In the genomic region with DNA sequence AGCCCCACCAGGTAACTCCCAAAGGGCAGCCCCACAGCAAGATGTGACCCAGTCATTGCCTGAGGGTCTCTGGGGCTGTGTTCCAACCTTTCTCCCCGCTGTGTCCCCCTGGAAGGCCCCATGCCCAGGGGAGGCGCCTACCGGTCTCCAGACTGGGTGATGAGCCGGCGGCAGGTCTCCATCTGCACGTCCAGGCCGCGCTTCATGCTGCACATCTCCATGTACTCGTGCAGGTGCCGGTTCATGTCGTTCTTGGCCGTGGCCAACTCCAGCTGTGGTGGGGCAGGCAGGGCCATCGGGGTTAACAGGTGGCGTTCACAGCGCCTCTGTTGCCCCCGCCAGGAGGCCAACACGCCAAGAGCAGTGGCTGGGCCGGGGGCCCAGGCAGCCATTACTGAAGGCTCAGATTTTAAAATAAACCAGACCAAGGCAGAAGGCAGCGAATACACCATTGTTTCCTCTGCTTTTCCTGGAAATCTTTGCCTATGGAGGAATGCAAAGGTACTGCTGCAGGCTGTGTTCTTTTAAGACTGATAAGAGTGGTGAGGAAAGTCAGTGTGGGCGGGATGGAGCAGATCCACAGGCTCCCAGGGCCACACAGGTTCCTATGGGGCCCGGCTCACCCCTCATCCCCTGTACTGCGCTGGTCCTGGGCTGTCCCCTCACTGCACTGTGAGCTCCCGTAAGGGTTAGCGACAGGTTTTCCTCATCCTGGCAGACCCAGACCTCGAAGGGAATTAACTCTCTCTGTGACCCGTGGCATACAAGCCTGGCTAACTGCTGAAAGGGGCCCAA, we compare ENCODE assay signal across 10 cellular contexts. TPM values are rescaled to one million over a fixed set of nuclear protein-coding genes. Genes with fewer than 3 reads are reported as not detected.
DNase-seq lines count a peak whose midpoint lies in the region; ATAC-seq, FAIRE-seq and TF ChIP-seq lines count a peak whose summit lies in the region.
"Had no signal": no experiment of that assay in that cellular context is flagged by ENCODE, and none has a peak within 500 bp of the region (broad histone marks: within the 10 kb centered on the region; RNA-seq: fewer than 3 reads in every experiment).

No MANE protein-coding gene starts in this region.

- POLR2A ChIA-PET in K562 (lab: Yijun Ruan, JAX): no interaction called here

- no peak for DNase-seq in activated CD8-positive, alpha-beta memory T cell treated with anti-CD3 and anti-CD28 coated beads, Interleukin-2, amount 10 ng/mL, durations not matched to agents 7 days and 5 days
- DNase-seq in activated CD8-positive, alpha-beta memory T cell treated with anti-CD3 and anti-CD28 coated beads, Interleukin-2, amount 50 U/mL, for 48 hours: no peak
- peak in 2 of 4 experiments; percentile 27 to 64 for DNase-seq in K562 (ENCODE audit: extremely low read depth in 1 of 4, low spot score in 3 of 4)
- no peak for DNase-seq in mesothelial cell of epicardium (ENCODE audit: low spot score in 2 of 2, unreplicated experiment in 2 of 2)
- DNase-seq in tibial artery: no peak
- no peak for DNase-seq in AG08395 (ENCODE audit: low spot score)
- no peak for DNase-seq in immature natural killer cell
- DNase-seq in UCSD-AML1 (lab: John Stamatoyannopoulos, UW; ENCODE audit: unreplicated experiment): no peak
- DNase-seq: effector CD8-positive, alpha-beta T cell; NCI-H187 had no signal

- peak overlapping the region; percentile 28 for H3K27ac Mint-ChIP-seq in activated CD8-positive, alpha-beta memory T cell treated with anti-CD3 and anti-CD28 coated beads, Interleukin-2, amount 10 ng/mL, durations not matched to agents 7 days and 5 days
- H3K27ac Mint-ChIP-seq in mesothelial cell of epicardium (peak overlapping the region; percentile 80), immature natural killer cell (peak overlapping the region in 1 of 6 donors; percentile 38)

- peak; percentile 56 for FAIRE-seq in K562 (lab: Jason Lieb, UNC)

- H3K4me2 ChIP-seq in K562 (ENCODE audit: insufficient read depth, low read length): peak overlapping the region; percentile 46; the same call in 1 of the 2 replicates

- in situ Hi-C loops in K562 (cut with MboI): no loop called here

- WGBS in K562 (ENCODE audit: insufficient coverage, low coverage, missing lambda C conversion rate): 37% methylated on average over 25 of the region's 26 CpGs

- ATAC-seq in activated CD8-positive, alpha-beta memory T cell treated with anti-CD3 and anti-CD28 coated beads, Interleukin-2, amount 10 ng/mL, durations not matched to agents 7 days and 5 days: no peak
- ATAC-seq in K562: no peak

- H3K9me1 ChIP-seq in K562 (ENCODE audit: control insufficient read depth, insufficient read depth, low read length): no peaks in the 10 kb centered on the region

- H3K4me1 ChIP-seq in K562 (replicated peaks in 1 of 2; ENCODE audit: control insufficient read depth in 2 of 2, insufficient read depth in 2 of 2, low read length in 2 of 2) (peaks cover 61 to 75% of the 10 kb centered on the region in 2 experiments), tibial artery (peaks cover 0 to 35% (median 34%) of the 10 kb centered on the region in 4 donors)

- H3K36me3 Mint-ChIP-seq in activated CD8-positive, alpha-beta memory T cell treated with anti-CD3 and anti-CD28 coated beads, Interleukin-2, amount 10 ng/mL, durations not matched to agents 7 days and 5 days: peaks cover 33% of the 10 kb centered on the region
- H3K36me3 Mint-ChIP-seq in mesothelial cell of epicardium: peaks cover 15% of the 10 kb centered on the region
- peaks cover 11 to 41% (median 13%) of the 10 kb centered on the region in 3 donors for H3K36me3 Mint-ChIP-seq in immature natural killer cell

- H2AFZ ChIP-seq in K562 (ENCODE audit: low read depth, low read length): peak overlapping the region; percentile 49

- H3K4me3 Mint-ChIP-seq in activated CD8-positive, alpha-beta memory T cell treated with anti-CD3 and anti-CD28 coated beads, Interleukin-2, amount 10 ng/mL, durations not matched to agents 7 days and 5 days: no peak overlapping the region
- H3K4me3 Mint-ChIP-seq in mesothelial cell of epicardium: no peak overlapping the region
- H3K4me3 Mint-ChIP-seq in immature natural killer cell: no peak overlapping the region

- no peak for TF ChIP-seq EP300 in K562 (IDR thresholded peaks at IDR 0.05; ENCODE audit: low read length)

- BruUV-seq in K562 (replicated peaks; lab: Mats Ljungman, UMichigan): no TSS peak

- TF ChIP-seq CTCF in K562 (IDR thresholded peaks at IDR 0.05 in 2 of 3, conservative IDR thresholded peaks at IDR 0.05 in 1 of 3; ENCODE audit: insufficient read depth in 2 of 3, low read depth in 1 of 3, low read length in 3 of 3) (no peak), mesothelial cell of epicardium (IDR thresholded peaks at IDR 0.05; ENCODE audit: unreplicated experiment) (no peak), tibial artery (IDR thresholded peaks at IDR 0.05) (no peak)

- H3K36me3 ChIP-seq in K562 (ENCODE audit: control insufficient read depth, insufficient read depth, low read length) (peaks cover 23% of the 10 kb centered on the region), tibial artery (peaks cover 28 to 61% (median 39%) of the 10 kb centered on the region in 3 donors)

- TF ChIP-seq RAD21 in K562 (CRISPR knock-in tag; conservative IDR thresholded peaks at IDR 0.05 in 1 of 2, IDR thresholded peaks at IDR 0.05 in 1 of 2): no peak

- no peak overlapping the region for H3K4me3 ChIP-seq in K562
- no peak overlapping the region for H3K4me3 ChIP-seq in tibial artery

- TF ChIP-seq POLR2A in K562 (conservative IDR thresholded peaks at IDR 0.05): no peak

- peaks cover 22% of the 10 kb centered on the region for H4K20me1 ChIP-seq in K562 (replicated peaks; ENCODE audit: control insufficient read depth, insufficient read depth, low read length)

- H3K27ac ChIP-seq in K562 (ENCODE audit: extremely low read depth, low read depth, low read length) (no peak overlapping the region; the same call in 2 of the 3 replicates), tibial artery (peak overlapping the region; percentile 68 to 76)

- H3K27me3 ChIP-seq in K562 (ENCODE audit: control insufficient read depth in 2 of 2, insufficient read depth in 2 of 2, low read length in 2 of 2): no peaks in the 10 kb centered on the region
- no peaks in the 10 kb centered on the region for H3K27me3 ChIP-seq in tibial artery

- CTCF ChIA-PET in activated CD8-positive, alpha-beta memory T cell treated with anti-CD3 and anti-CD28 coated beads, Interleukin-2, amount 10 ng/mL, durations not matched to agents 7 days and 5 days (lab: Charles Lee): interaction anchor here (1.0 to 9.6 kb wide), 4 partner anchors 9 to 117 kb away, joined by 4 to 140 read pairs (median 50); partner anchors contain the start of gene IFFO1
- CTCF ChIA-PET in K562 (lab: Yijun Ruan, JAX; ENCODE audit: low intra/inter-chr PET ratio): no interaction called here

- intact Hi-C loops in K562 (cut with micrococcal nuclease) (no loop called here), tibial artery (cut with DNase I; ENCODE audit: low total_unique reads) (loop anchor here (2.0 kb wide), 1 partner anchor 117 kb away; no protein-coding TSS in a partner anchor)

- peak overlapping the region in 1 of 2 experiments; percentile 72; a peak in 2 of 4 replicates for H3K9ac ChIP-seq in K562 (ENCODE audit: insufficient read depth in 1 of 2, low read depth in 2 of 2, low read length in 2 of 2)

- peaks cover 51% of the 10 kb centered on the region for H3K4me1 Mint-ChIP-seq in activated CD8-positive, alpha-beta memory T cell treated with anti-CD3 and anti-CD28 coated beads, Interleukin-2, amount 10 ng/mL, durations not matched to agents 7 days and 5 days
- H3K4me1 Mint-ChIP-seq in mesothelial cell of epicardium: peaks cover 37% of the 10 kb centered on the region
- peaks cover 22 to 24% of the 10 kb centered on the region in 2 donors for H3K4me1 Mint-ChIP-seq in immature natural killer cell

- no peaks in the 10 kb centered on the region for H3K27me3 Mint-ChIP-seq in activated CD8-positive, alpha-beta memory T cell treated with anti-CD3 and anti-CD28 coated beads, Interleukin-2, amount 10 ng/mL, durations not matched to agents 7 days and 5 days
- H3K27me3 Mint-ChIP-seq in mesothelial cell of epicardium (ENCODE audit: low read depth) (no peaks in the 10 kb centered on the region), immature natural killer cell (ENCODE audit: low read depth in 3 of 3) (peaks cover 0 to 5% (median 2%) of the 10 kb centered on the region in 3 donors)

- no peaks in the 10 kb centered on the region for H3K9me3 ChIP-seq in K562 (replicated peaks; ENCODE audit: control insufficient read depth, insufficient read depth, low read depth, low read length)
- no peaks in the 10 kb centered on the region for H3K9me3 ChIP-seq in tibial artery

- H3K79me2 ChIP-seq in K562 (ENCODE audit: control insufficient read depth, insufficient read depth, low read length): peaks cover 16% of the 10 kb centered on the region

- no peaks in the 10 kb centered on the region for H3K9me3 Mint-ChIP-seq in activated CD8-positive, alpha-beta memory T cell treated with anti-CD3 and anti-CD28 coated beads, Interleukin-2, amount 10 ng/mL, durations not matched to agents 7 days and 5 days (ENCODE audit: low read depth)
- no peaks in the 10 kb centered on the region for H3K9me3 Mint-ChIP-seq in mesothelial cell of epicardium
- H3K9me3 Mint-ChIP-seq in immature natural killer cell: no peaks in the 10 kb centered on the region

RNA-seq across cellular contexts. Expression of gene GAPDH, which starts 7.3 kb away (rescaled TPM):
- 1,000 to 10,000 TPM; 5,133 to 5,396 TPM for total RNA-seq in activated CD8-positive, alpha-beta memory T cell treated with anti-CD3 and anti-CD28 coated beads, Interleukin-2, amount 10 ng/mL, durations not matched to agents 7 days and 5 days
- 324 and 835 TPM in 2 replicates for total RNA-seq in K562 (2011; cell fraction: chromatin; rRNA removed; ENCODE audit: low replicate concordance)
- total RNA-seq in K562 (2011; cell fraction: nucleolus; rRNA removed): 1,325 and 1,372 TPM in 2 replicates
- total RNA-seq in K562 (2011; cell fraction: nucleoplasm; rRNA removed): 1,230 and 2,004 TPM in 2 replicates
- total RNA-seq in K562 (2014; rRNA removed) (3,419 and 4,659 TPM in 2 replicates), K562 (2014; rRNA removed; fragmentation: Illumina TruSeq; extraction: Trizol) (1,716 and 2,206 TPM in 2 replicates), K562 (2015; rRNA removed; fragmentation: Illumina TruSeq; extraction: Trizol) (2,578 and 2,581 TPM in 2 replicates), K562 (2021) (2,702 and 2,817 TPM in 2 replicates), mesothelial cell of epicardium (2,078 to 2,104 TPM (median 2,089 TPM) in 3 replicates)
- polyA plus RNA-seq in K562 (2011; rRNA removed) (6,793 and 8,605 TPM in 2 replicates), K562 (2014; fragmentation: Illumina TruSeq; extraction: Trizol) (5,553 and 5,658 TPM in 2 replicates), K562 (2014; fragmentation: Nextera tagmentation; extraction: Ambion mirVana) (1,000 to 10,000 TPM; 5,813 to 6,029 TPM), K562 (2014; rRNA removed) (3,855 and 4,217 TPM in 2 replicates), immature natural killer cell (1,000 to 10,000 TPM; 1,615 to 2,185 (median 1,854) TPM)
- polyA plus RNA-seq in K562 (2011; cell fraction: cytosol; rRNA removed): 11,989 and 13,919 TPM in 2 replicates
- 3,294 and 3,587 TPM in 2 replicates for polyA plus RNA-seq in K562 (2011; cell fraction: nucleus; rRNA removed)
- 3,686 and 3,892 TPM in 2 replicates for polyA plus RNA-seq in K562 (2012)
- polyA minus RNA-seq in K562 (2011; rRNA and poly(A)+ RNA removed): 4,964 and 5,506 TPM in 2 replicates
- 4,077 and 4,335 TPM in 2 replicates for polyA minus RNA-seq in K562 (2011; cell fraction: cytosol; rRNA and poly(A)+ RNA removed)
- 565 and 1,075 TPM in 2 replicates for polyA minus RNA-seq in K562 (2011; cell fraction: nucleus; rRNA and poly(A)+ RNA removed)

RNA-seq across cellular contexts. Expression of gene IFFO1, which starts 14.3 kb away (rescaled TPM):
- total RNA-seq in activated CD8-positive, alpha-beta memory T cell treated with anti-CD3 and anti-CD28 coated beads, Interleukin-2, amount 10 ng/mL, durations not matched to agents 7 days and 5 days: 10 to 100 TPM; 29.3 to 30.0 TPM
- total RNA-seq in K562 (2011; cell fraction: chromatin; rRNA removed; ENCODE audit: low replicate concordance): 0.42 and 0.76 TPM in 2 replicates
- 0.66 and 0.83 TPM in 2 replicates for total RNA-seq in K562 (2011; cell fraction: nucleolus; rRNA removed)
- total RNA-seq in K562 (2011; cell fraction: nucleoplasm; rRNA removed): 0.23 and 0.37 TPM in 2 replicates
- total RNA-seq in K562 (2014; rRNA removed) (not detected in 2 replicates), K562 (2014; rRNA removed; fragmentation: Illumina TruSeq; extraction: Trizol) (not detected in 2 replicates), K562 (2015; rRNA removed; fragmentation: Illumina TruSeq; extraction: Trizol) (0.08 TPM in 1 of 2 replicates, not detected in the other), K562 (2021) (0.09 and 0.20 TPM in 2 replicates), mesothelial cell of epicardium (14.8 to 16.1 TPM (median 14.8 TPM) in 3 replicates)
- polyA plus RNA-seq in K562 (2011; rRNA removed) (0.10 and 0.12 TPM in 2 replicates), K562 (2014; fragmentation: Illumina TruSeq; extraction: Trizol) (not detected in 2 replicates), K562 (2014; fragmentation: Nextera tagmentation; extraction: Ambion mirVana) (not detected), K562 (2014; rRNA removed) (0.03 TPM in 1 of 2 replicates, not detected in the other), immature natural killer cell (10 to 100 TPM in 1 of 3 donors, 1 to 10 TPM in 2; 1.9 to 13.0 (median 3.1) TPM)
- polyA plus RNA-seq in K562 (2011; cell fraction: cytosol; rRNA removed): 0.09 and 0.15 TPM in 2 replicates
- polyA plus RNA-seq in K562 (2011; cell fraction: nucleus; rRNA removed): 0.18 and 0.32 TPM in 2 replicates
- polyA plus RNA-seq in K562 (2012): 0.04 and 0.10 TPM in 2 replicates
- 0.11 TPM in 1 of 2 replicates, not detected in the other for polyA minus RNA-seq in K562 (2011; rRNA and poly(A)+ RNA removed)
- not detected in 2 replicates for polyA minus RNA-seq in K562 (2011; cell fraction: cytosol; rRNA and poly(A)+ RNA removed)
- 0.11 and 0.27 TPM in 2 replicates for polyA minus RNA-seq in K562 (2011; cell fraction: nucleus; rRNA and poly(A)+ RNA removed)

RNA-seq across cellular contexts. Expression of gene NOP2, which starts 26.5 kb away (rescaled TPM):
- 100 to 1,000 TPM in 1 of 2 experiments, 10 to 100 TPM in 1; 76.7 to 117 TPM for total RNA-seq in activated CD8-positive, alpha-beta memory T cell treated with anti-CD3 and anti-CD28 coated beads, Interleukin-2, amount 10 ng/mL, durations not matched to agents 7 days and 5 days
- 199 and 304 TPM in 2 replicates for total RNA-seq in K562 (2011; cell fraction: chromatin; rRNA removed; ENCODE audit: low replicate concordance)
- total RNA-seq in K562 (2011; cell fraction: nucleolus; rRNA removed): 156 and 172 TPM in 2 replicates
- total RNA-seq in K562 (2011; cell fraction: nucleoplasm; rRNA removed): 135 and 147 TPM in 2 replicates
- 55.4 and 70.8 TPM in 2 replicates for total RNA-seq in K562 (2014; rRNA removed)
- total RNA-seq in K562 (2014; rRNA removed; fragmentation: Illumina TruSeq; extraction: Trizol): 53.2 and 54.4 TPM in 2 replicates
- total RNA-seq in K562 (2015; rRNA removed; fragmentation: Illumina TruSeq; extraction: Trizol): 60.6 and 61.9 TPM in 2 replicates
- total RNA-seq in K562 (2021): 77.2 and 77.6 TPM in 2 replicates
- 74.7 and 93.6 TPM in 2 replicates for polyA plus RNA-seq in K562 (2011; rRNA removed)
- polyA plus RNA-seq in K562 (2011; cell fraction: cytosol; rRNA removed): 29.0 and 33.7 TPM in 2 replicates
- 248 and 319 TPM in 2 replicates for polyA plus RNA-seq in K562 (2011; cell fraction: nucleus; rRNA removed)
- 37.5 and 55.6 TPM in 2 replicates for polyA plus RNA-seq in K562 (2012)
- polyA plus RNA-seq in K562 (2014; fragmentation: Illumina TruSeq; extraction: Trizol): 67.5 and 97.7 TPM in 2 replicates
- polyA plus RNA-seq in K562 (2014; fragmentation: Nextera tagmentation; extraction: Ambion mirVana): 10 to 100 TPM; 19.0 to 37.2 TPM
- 86.3 and 92.2 TPM in 2 replicates for polyA plus RNA-seq in K562 (2014; rRNA removed)
- 32.7 and 42.8 TPM in 2 replicates for polyA minus RNA-seq in K562 (2011; rRNA and poly(A)+ RNA removed)
- 26.4 and 38.0 TPM in 2 replicates for polyA minus RNA-seq in K562 (2011; cell fraction: cytosol; rRNA and poly(A)+ RNA removed)
- 40.7 and 56.9 TPM in 2 replicates for polyA minus RNA-seq in K562 (2011; cell fraction: nucleus; rRNA and poly(A)+ RNA removed)
- 51.8 to 58.6 TPM (median 56.6 TPM) in 3 replicates for total RNA-seq in mesothelial cell of epicardium
- polyA plus RNA-seq in immature natural killer cell: 10 to 100 TPM; 11.3 to 30.8 (median 18.0) TPM

RNA-seq across cellular contexts. Expression of gene NCAPD2, which starts 47.7 kb away (rescaled TPM):
- 100 to 1,000 TPM; 173 to 200 TPM for total RNA-seq in activated CD8-positive, alpha-beta memory T cell treated with anti-CD3 and anti-CD28 coated beads, Interleukin-2, amount 10 ng/mL, durations not matched to agents 7 days and 5 days
- total RNA-seq in K562 (2011; cell fraction: chromatin; rRNA removed; ENCODE audit: low replicate concordance): 180 and 234 TPM in 2 replicates
- 123 and 141 TPM in 2 replicates for total RNA-seq in K562 (2011; cell fraction: nucleolus; rRNA removed)
- 94.7 and 123 TPM in 2 replicates for total RNA-seq in K562 (2011; cell fraction: nucleoplasm; rRNA removed)
- total RNA-seq in K562 (2014; rRNA removed): 88.9 and 90.9 TPM in 2 replicates
- 58.6 and 59.8 TPM in 2 replicates for total RNA-seq in K562 (2014; rRNA removed; fragmentation: Illumina TruSeq; extraction: Trizol)
- total RNA-seq in K562 (2015; rRNA removed; fragmentation: Illumina TruSeq; extraction: Trizol): 50.6 and 55.1 TPM in 2 replicates
- 66.6 and 79.3 TPM in 2 replicates for total RNA-seq in K562 (2021)
- 68.3 and 88.8 TPM in 2 replicates for polyA plus RNA-seq in K562 (2011; rRNA removed)
- 70.4 and 83.4 TPM in 2 replicates for polyA plus RNA-seq in K562 (2011; cell fraction: cytosol; rRNA removed)
- polyA plus RNA-seq in K562 (2011; cell fraction: nucleus; rRNA removed): 111 and 114 TPM in 2 replicates
- 67.4 and 77.6 TPM in 2 replicates for polyA plus RNA-seq in K562 (2012)
- 93.7 and 95.4 TPM in 2 replicates for polyA plus RNA-seq in K562 (2014; fragmentation: Illumina TruSeq; extraction: Trizol)
- 10 to 100 TPM; 16.9 to 35.5 TPM for polyA plus RNA-seq in K562 (2014; fragmentation: Nextera tagmentation; extraction: Ambion mirVana)
- 55.3 and 70.9 TPM in 2 replicates for polyA plus RNA-seq in K562 (2014; rRNA removed)
- polyA minus RNA-seq in K562 (2011; rRNA and poly(A)+ RNA removed): 103 and 106 TPM in 2 replicates
- polyA minus RNA-seq in K562 (2011; cell fraction: cytosol; rRNA and poly(A)+ RNA removed): 93.9 and 94.0 TPM in 2 replicates
- polyA minus RNA-seq in K562 (2011; cell fraction: nucleus; rRNA and poly(A)+ RNA removed): 52.2 and 80.1 TPM in 2 replicates
- 56.3 to 62.6 TPM (median 57.1 TPM) in 3 replicates for total RNA-seq in mesothelial cell of epicardium
- 10 to 100 TPM; 23.3 to 50.5 (median 24.0) TPM for polyA plus RNA-seq in immature natural killer cell

RNA-seq across cellular contexts. Expression of gene MRPL51, which starts 48.5 kb away (rescaled TPM):
- 100 to 1,000 TPM; 191 to 271 TPM for total RNA-seq in activated CD8-positive, alpha-beta memory T cell treated with anti-CD3 and anti-CD28 coated beads, Interleukin-2, amount 10 ng/mL, durations not matched to agents 7 days and 5 days
- 10.4 and 15.7 TPM in 2 replicates for total RNA-seq in K562 (2011; cell fraction: chromatin; rRNA removed; ENCODE audit: low replicate concordance)
- total RNA-seq in K562 (2011; cell fraction: nucleolus; rRNA removed): 12.9 and 13.3 TPM in 2 replicates
- 14.3 and 21.4 TPM in 2 replicates for total RNA-seq in K562 (2011; cell fraction: nucleoplasm; rRNA removed)
- total RNA-seq in K562 (2014; rRNA removed) (135 and 152 TPM in 2 replicates), K562 (2014; rRNA removed; fragmentation: Illumina TruSeq; extraction: Trizol) (254 and 288 TPM in 2 replicates), K562 (2015; rRNA removed; fragmentation: Illumina TruSeq; extraction: Trizol) (177 and 199 TPM in 2 replicates), K562 (2021) (205 and 208 TPM in 2 replicates), mesothelial cell of epicardium (137 to 148 TPM (median 145 TPM) in 3 replicates)
- polyA plus RNA-seq in K562 (2011; rRNA removed) (87.9 and 127 TPM in 2 replicates), K562 (2014; fragmentation: Illumina TruSeq; extraction: Trizol) (198 and 214 TPM in 2 replicates), K562 (2014; fragmentation: Nextera tagmentation; extraction: Ambion mirVana) (100 to 1,000 TPM; 669 to 727 TPM), K562 (2014; rRNA removed) (220 and 267 TPM in 2 replicates), immature natural killer cell (100 to 1,000 TPM; 240 to 280 (median 248) TPM)
- 56.4 and 93.3 TPM in 2 replicates for polyA plus RNA-seq in K562 (2011; cell fraction: cytosol; rRNA removed)
- 27.8 and 39.6 TPM in 2 replicates for polyA plus RNA-seq in K562 (2011; cell fraction: nucleus; rRNA removed)
- 103 and 291 TPM in 2 replicates for polyA plus RNA-seq in K562 (2012)
- polyA minus RNA-seq in K562 (2011; rRNA and poly(A)+ RNA removed): 38.3 and 43.0 TPM in 2 replicates
- 21.7 and 23.6 TPM in 2 replicates for polyA minus RNA-seq in K562 (2011; cell fraction: cytosol; rRNA and poly(A)+ RNA removed)
- polyA minus RNA-seq in K562 (2011; cell fraction: nucleus; rRNA and poly(A)+ RNA removed): 6.9 and 14.4 TPM in 2 replicates
